Comparison of ENCODE assay signal across 8 cellular contexts in the genomic region with DNA sequence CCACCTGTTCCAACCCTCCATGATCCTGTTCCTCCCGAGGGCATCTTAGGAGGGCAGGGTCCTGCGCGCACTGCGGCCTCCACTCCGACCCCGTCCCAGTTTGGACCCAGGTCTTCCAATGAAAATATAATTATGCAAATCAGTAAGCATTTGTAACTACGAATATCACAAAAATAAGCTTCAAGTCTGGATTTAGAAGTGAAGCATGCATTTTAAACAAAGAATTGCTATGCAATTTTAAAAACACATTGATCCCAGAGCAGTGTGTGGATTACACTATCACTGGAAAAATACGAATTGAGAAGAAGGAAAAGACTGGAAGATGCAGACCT. TPM values are rescaled to one million over a fixed set of nuclear protein-coding genes. Genes with fewer than 3 reads are reported as not detected.
A peak's percentile ranks its signal among the peaks of the same experiment; 100 is the strongest.
DNase-seq lines count a peak whose midpoint lies in the region; ATAC-seq and TF ChIP-seq lines count a peak whose summit lies in the region.

No MANE protein-coding gene starts in this region.

- H2AFZ ChIP-seq in OCI-LY1 (ENCODE audit: low read length) (no peak overlapping the region), osteoblast (ENCODE audit: low read length) (peak overlapping the region; percentile 91)

- no peak for DNase-seq in CD8-positive, alpha-beta T cell
- DNase-seq in endothelial cell (ENCODE audit: low spot score) (no peak), osteoblast (ENCODE audit: insufficient read length, low spot score, missing footprints) (no peak), NCI-H1417 (lab: John Stamatoyannopoulos, UW) (no peak), NCI-H524 treated with DMSO at 0.1 percent for 48 hours (lab: John Stamatoyannopoulos, UW) (no peak), NK-92 (lab: John Stamatoyannopoulos, UW; ENCODE audit: unreplicated experiment) (no peak)

- H3K4me3 Mint-ChIP-seq in CD8-positive, alpha-beta T cell = peak overlapping the region; percentile 94
- peak overlapping the region; percentile 97 for H3K4me3 Mint-ChIP-seq in endothelial cell (ENCODE audit: unreplicated experiment)

- H3K9me3 ChIP-seq in CD8-positive, alpha-beta T cell (ENCODE audit: low read length) = no peaks in the 10 kb centered on the region
- no peaks in the 10 kb centered on the region for H3K9me3 ChIP-seq in OCI-LY1 (ENCODE audit: low read length)
- H3K9me3 ChIP-seq in osteoblast (ENCODE audit: low read depth, low read length) = no peaks in the 10 kb centered on the region

- no peaks in the 10 kb centered on the region for H3K9me3 Mint-ChIP-seq in CD8-positive, alpha-beta T cell
- H3K9me3 Mint-ChIP-seq in endothelial cell (ENCODE audit: unreplicated experiment) = no peaks in the 10 kb centered on the region

- CTCF ChIA-PET in CD8-positive, alpha-beta T cell (lab: Charles Lee) = interaction anchor here (1.7 to 6.8 kb wide), 5 partner anchors 14 to 104 kb away, joined by 4 to 48 read pairs (median 7); no protein-coding TSS in a partner anchor

- intact Hi-C loops in CD8-positive, alpha-beta T cell (cut with DNase I, micrococcal nuclease) = no loop called here

- H3K27ac ChIP-seq in CD8-positive, alpha-beta T cell (ENCODE audit: low read depth, low read length) = peak overlapping the region; percentile 97
- H3K27ac ChIP-seq in OCI-LY1 (ENCODE audit: low read depth, low read length, poor library complexity, severe bottlenecking) = no peak overlapping the region
- peak overlapping the region; percentile 90 for H3K27ac ChIP-seq in osteoblast (ENCODE audit: low read depth, low read length)

- peak overlapping the region; percentile 76 for H3K9ac ChIP-seq in OCI-LY1 (ENCODE audit: low read length)

- peaks cover 10% of the 10 kb centered on the region for H3K36me3 ChIP-seq in CD8-positive, alpha-beta T cell (ENCODE audit: insufficient read depth, low read length)
- H3K36me3 ChIP-seq in OCI-LY1 (ENCODE audit: insufficient read depth, low read length) = 0 out of 2 replicates have a peak, but pooled peaks cover 7% of the 10 kb centered on the region
- peaks cover 11% of the 10 kb centered on the region for H3K36me3 ChIP-seq in osteoblast (ENCODE audit: insufficient read depth, low read length)

- H3K27ac Mint-ChIP-seq in CD8-positive, alpha-beta T cell = peak overlapping the region; percentile 91
- peak overlapping the region; percentile 90 for H3K27ac Mint-ChIP-seq in endothelial cell (ENCODE audit: unreplicated experiment)

- no peaks in the 10 kb centered on the region for H3K27me3 Mint-ChIP-seq in CD8-positive, alpha-beta T cell (ENCODE audit: low read depth)
- H3K27me3 Mint-ChIP-seq in endothelial cell (ENCODE audit: unreplicated experiment) = peaks cover 2% of the 10 kb centered on the region

- no peaks in the 10 kb centered on the region for H3K79me2 ChIP-seq in OCI-LY1 (ENCODE audit: insufficient read depth, low read length)
- H3K79me2 ChIP-seq in osteoblast (ENCODE audit: insufficient read depth, low read length) = peaks cover 52% of the 10 kb centered on the region

- POLR2A ChIA-PET in CD8-positive, alpha-beta T cell (lab: Charles Lee) = interaction anchor here (0.6 to 7.3 kb wide), 19 partner anchors 8 to 311 kb away, joined by 3 to 115 read pairs (median 6); a partner anchor contains a TSS

- H3F3A ChIP-seq in OCI-LY1 (ENCODE audit: insufficient read depth, low read length) = peaks cover 4% of the 10 kb centered on the region; the same call in 1 of the 2 replicates

- H3K4me2 ChIP-seq in OCI-LY1 (ENCODE audit: low read length) (peak overlapping the region; percentile 93), osteoblast (ENCODE audit: insufficient read depth, low read length) (peak overlapping the region; percentile 92)

- no peaks in the 10 kb centered on the region for H3K9me2 ChIP-seq in OCI-LY1 (ENCODE audit: low read depth, low read length)

- H3K36me3 Mint-ChIP-seq in CD8-positive, alpha-beta T cell = peaks cover 41% of the 10 kb centered on the region
- H3K36me3 Mint-ChIP-seq in endothelial cell (ENCODE audit: low read depth, unreplicated experiment) = peaks cover 9% of the 10 kb centered on the region

- peak overlapping the region; percentile 97 for H3K4me3 ChIP-seq in CD8-positive, alpha-beta T cell (ENCODE audit: low read depth, low read length)
- H3K4me3 ChIP-seq in OCI-LY1 (ENCODE audit: low read depth, low read length, poor library complexity, severe bottlenecking) (peak overlapping the region; percentile 81), osteoblast (ENCODE audit: insufficient read depth, low read length) (peak overlapping the region; percentile 88)

- ATAC-seq in CD8-positive, alpha-beta T cell = no peak
- ATAC-seq in HG03039 (IDR thresholded peaks at IDR 0.05; ENCODE audit: unreplicated experiment) = no peak

- peaks cover 65% of the 10 kb centered on the region for H3K4me1 ChIP-seq in CD8-positive, alpha-beta T cell (ENCODE audit: insufficient read depth, low read length)
- peaks cover 37% of the 10 kb centered on the region for H3K4me1 ChIP-seq in OCI-LY1 (ENCODE audit: insufficient read depth, low read length, severe bottlenecking)
- H3K4me1 ChIP-seq in osteoblast (ENCODE audit: insufficient read depth, low read length) = peaks cover 37% of the 10 kb centered on the region

- H3K27me3 ChIP-seq in CD8-positive, alpha-beta T cell (ENCODE audit: insufficient read depth, low read length) = no peaks in the 10 kb centered on the region
- H3K27me3 ChIP-seq in OCI-LY1 (ENCODE audit: insufficient read depth, low read length) = no peaks in the 10 kb centered on the region
- H3K27me3 ChIP-seq in osteoblast (ENCODE audit: insufficient read depth, low read length) = no peaks in the 10 kb centered on the region

- H3K4me1 Mint-ChIP-seq in CD8-positive, alpha-beta T cell (ENCODE audit: low read depth) = peaks cover 81% of the 10 kb centered on the region
- peaks cover 46% of the 10 kb centered on the region for H3K4me1 Mint-ChIP-seq in endothelial cell (ENCODE audit: unreplicated experiment)

- H4K20me1 ChIP-seq in OCI-LY1 (ENCODE audit: insufficient read depth, low read length) (no peaks in the 10 kb centered on the region), osteoblast (ENCODE audit: insufficient read depth, low read length) (peaks cover 44% of the 10 kb centered on the region)

- no peak for TF ChIP-seq CTCF in CD8-positive, alpha-beta T cell (IDR thresholded peaks at IDR 0.05)
- no peak for TF ChIP-seq CTCF in OCI-LY1 (IDR thresholded peaks at IDR 0.05; ENCODE audit: low read length)
- no peak for TF ChIP-seq CTCF in endothelial cell (IDR thresholded peaks at IDR 0.05; ENCODE audit: unreplicated experiment)
- no peak for TF ChIP-seq CTCF in osteoblast (IDR thresholded peaks at IDR 0.05; ENCODE audit: extremely low read depth, low read depth, low read length)

RNA-seq across cellular contexts. Expression of a gene that starts 0.7 kb away (rescaled TPM):
- 10 to 100 TPM; 78.8 to 78.9 TPM for total RNA-seq in CD8-positive, alpha-beta T cell
- total RNA-seq in endothelial cell (ENCODE audit: unreplicated experiment) (151 TPM), osteoblast (134 and 136 TPM in 2 replicates)

RNA-seq across cellular contexts. Expression of a gene that starts 31.3 kb away (rescaled TPM):
- 10 to 100 TPM; 26.9 to 27.1 TPM for total RNA-seq in CD8-positive, alpha-beta T cell
- total RNA-seq in endothelial cell (ENCODE audit: unreplicated experiment) (0.54 TPM), osteoblast (0.29 and 1.4 TPM in 2 replicates)

Comparison
In these comparisons a context has a peak if more than half of its experiments do, and no peak if none do; other contexts are left out.
1. RNA of a gene that starts 31.3 kb away (total RNA-seq): 26.9 to 27.1 TPM in CD8-positive, alpha-beta T cell; 0.29 to 1.4 TPM in osteoblast and 0.54 TPM in endothelial cell (single experiment); every median in the first group is over 10 times any median in the second.
2. Peak in every context shown above with its lines, with median percentiles within 50 percentile points of each other: H3K4me3 ChIP-seq.